In the genomic region with DNA sequence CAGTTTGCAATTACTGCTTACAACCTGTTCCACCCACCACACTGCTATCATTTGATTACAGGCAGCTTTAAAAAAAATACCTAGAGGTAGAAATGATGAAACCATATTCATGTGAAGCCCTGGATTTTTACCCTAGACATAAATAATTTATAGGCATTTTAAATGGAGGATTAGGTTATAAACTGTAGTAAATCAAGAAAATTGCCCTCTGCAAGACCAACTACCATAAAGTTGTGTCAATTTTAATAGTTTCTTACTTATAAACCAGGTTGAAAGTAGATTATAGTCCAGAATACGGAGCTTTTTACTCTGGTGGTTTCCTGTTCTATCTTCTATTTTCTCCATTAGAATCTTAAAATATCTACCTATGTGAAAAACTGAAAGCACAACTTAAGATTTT, we compare ENCODE assay signal across 23 cellular contexts.
"Had no signal": no experiment of that assay in that cellular context is flagged by ENCODE, and none has a peak within 500 bp of the region (broad histone marks: within the 10 kb centered on the region; RNA-seq: fewer than 3 reads in every experiment).

No MANE protein-coding gene starts in this region.

- DNase-seq: dermis blood vessel endothelial cell; endodermal cell; foreskin melanocyte; head of caudate nucleus; kidney; mesendoderm; naive B cell; psoas muscle; retina; right lobe of liver; spleen; stimulated activated CD4-positive, alpha-beta T cell treated with anti-CD3 and anti-CD28 coated beads, Interleukin-15, amount 100 ng/mL, for 24 hours; stimulated activated CD4-positive, alpha-beta T cell treated with anti-CD3 and anti-CD28 coated beads, Interleukin-2, amount 100 ng/mL, for 24 hours; stimulated activated CD4-positive, alpha-beta T cell treated with anti-CD3 and anti-CD28 coated beads, Interleukin-4, amount 100 ng/mL, for 4 hours; stimulated activated naive B cell treated with anti-CD40 and anti-IgM and Interleukin-4, amounts not matched to agents 10 μg/mL and 1 μg/mL and 100 μg/mL, for 72 hours; stimulated activated naive CD8-positive, alpha-beta T cell treated with anti-CD3 and anti-CD28 coated beads, Interleukin-15, amount 100 ng/mL, for 72 hours; testis; upper lobe of right lung had no signal

- H3K27me3 ChIP-seq: hepatocyte, neutrophil, right lobe of liver, spleen, testis, tibial nerve, upper lobe of right lung, vagina had no signal

- H3K4me3 Mint-ChIP-seq: endodermal cell; naive B cell; stimulated activated naive B cell treated with anti-CD40 and anti-IgM and Interleukin-4, amounts not matched to agents 10 μg/mL and 1 μg/mL and 100 μg/mL, for 72 hours; stimulated activated naive CD8-positive, alpha-beta T cell treated with anti-CD3 and anti-CD28 coated beads, Interleukin-15, amount 100 ng/mL, for 72 hours had no signal

- H3K9me3 Mint-ChIP-seq: endodermal cell; naive B cell; stimulated activated naive B cell treated with anti-CD40 and anti-IgM and Interleukin-4, amounts not matched to agents 10 μg/mL and 1 μg/mL and 100 μg/mL, for 72 hours; stimulated activated naive CD8-positive, alpha-beta T cell treated with anti-CD3 and anti-CD28 coated beads, Interleukin-15, amount 100 ng/mL, for 72 hours had no signal

- H3K36me3 ChIP-seq: neutrophil, right lobe of liver, spleen, tibial nerve, upper lobe of right lung, vagina had no signal

- ATAC-seq: psoas muscle; right lobe of liver; stimulated activated naive B cell treated with anti-CD40 and anti-IgM and Interleukin-4, amounts not matched to agents 10 μg/mL and 1 μg/mL and 100 μg/mL, for 72 hours; stimulated activated naive CD8-positive, alpha-beta T cell treated with anti-CD3 and anti-CD28 coated beads, Interleukin-15, amount 100 ng/mL, for 72 hours; upper lobe of right lung had no signal

- H3K27me3 Mint-ChIP-seq: naive B cell; stimulated activated naive B cell treated with anti-CD40 and anti-IgM and Interleukin-4, amounts not matched to agents 10 μg/mL and 1 μg/mL and 100 μg/mL, for 72 hours; stimulated activated naive CD8-positive, alpha-beta T cell treated with anti-CD3 and anti-CD28 coated beads, Interleukin-15, amount 100 ng/mL, for 72 hours had no signal

- H3K27ac ChIP-seq: hepatocyte, neutrophil, psoas muscle, right lobe of liver, spleen, testis, tibial nerve, upper lobe of right lung, vagina had no signal

- H3K4me2 ChIP-seq: hepatocyte had no signal

- H3K4me1 ChIP-seq: testis, tibial nerve, vagina had no signal

- H3K4me3 ChIP-seq: hepatocyte, psoas muscle, right lobe of liver, spleen, testis, tibial nerve, upper lobe of right lung, vagina had no signal

- H2AFZ ChIP-seq: hepatocyte had no signal

- H3K27ac Mint-ChIP-seq: endodermal cell; naive B cell; stimulated activated naive B cell treated with anti-CD40 and anti-IgM and Interleukin-4, amounts not matched to agents 10 μg/mL and 1 μg/mL and 100 μg/mL, for 72 hours; stimulated activated naive CD8-positive, alpha-beta T cell treated with anti-CD3 and anti-CD28 coated beads, Interleukin-15, amount 100 ng/mL, for 72 hours had no signal

- H3K4me1 Mint-ChIP-seq: naive B cell; stimulated activated naive B cell treated with anti-CD40 and anti-IgM and Interleukin-4, amounts not matched to agents 10 μg/mL and 1 μg/mL and 100 μg/mL, for 72 hours had no signal

- H3K36me3 Mint-ChIP-seq: naive B cell; stimulated activated naive B cell treated with anti-CD40 and anti-IgM and Interleukin-4, amounts not matched to agents 10 μg/mL and 1 μg/mL and 100 μg/mL, for 72 hours had no signal

- FAIRE-seq: endothelial cell of umbilical vein, kidney had no signal

- H3K9me3 ChIP-seq: neutrophil, psoas muscle, right lobe of liver, spleen, testis, tibial nerve, upper lobe of right lung, vagina had no signal
